ENCODE assay signal across 1 cellular context in the genomic region with DNA sequence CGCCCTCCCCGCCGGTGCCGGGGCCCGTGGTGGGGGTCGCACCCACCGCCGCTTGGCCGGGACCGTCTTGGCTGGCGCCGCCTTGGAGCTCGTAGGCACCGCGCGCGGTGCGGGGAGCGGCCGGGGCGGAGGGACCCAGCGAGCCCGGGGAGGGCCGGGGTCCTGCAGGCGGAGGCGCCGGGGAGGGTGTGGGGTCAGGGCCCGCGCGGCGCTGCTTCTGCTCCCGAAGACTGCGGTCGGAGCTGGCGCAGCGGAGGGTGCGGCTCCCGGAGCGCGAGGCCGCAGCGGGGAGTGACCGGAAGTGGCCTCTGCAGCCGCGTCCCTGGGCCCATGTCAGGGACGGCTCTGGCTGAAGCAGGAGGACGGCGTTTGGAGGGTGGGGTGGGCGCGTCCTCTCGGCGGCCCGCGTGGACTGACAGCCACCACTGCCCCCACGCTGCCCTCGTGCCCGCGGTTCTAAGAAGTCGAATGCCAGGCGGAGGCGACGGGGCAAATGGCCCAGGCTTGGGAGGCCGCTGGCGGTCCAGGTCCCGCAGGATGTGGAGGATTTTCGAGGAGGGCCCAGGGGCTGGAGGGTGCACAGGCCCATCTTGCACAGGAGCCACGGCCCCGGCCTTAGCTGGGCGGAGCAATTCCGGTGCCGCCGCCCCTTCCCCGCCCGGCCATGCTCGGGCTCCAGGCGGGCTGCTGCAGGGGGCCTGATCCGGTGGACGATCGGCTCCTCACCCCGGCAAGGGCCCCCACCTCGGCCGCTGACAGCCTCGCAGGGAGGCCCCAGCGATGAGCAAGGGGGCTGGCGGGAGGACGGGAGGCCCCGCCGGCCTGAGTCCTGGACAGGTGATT.
TF ChIP-seq lines count a peak whose summit lies in the region.

No MANE protein-coding gene starts in this region.

TF ChIP-seq in HepG2, 621 proteins besides CTCF, POLR2A, EP300 and RAD21 (continues in another document):
- TF ChIP-seq NFE2L2 (IDR thresholded peaks at IDR 0.05; ENCODE audit: low read length) (no peak), FOXA1 (IDR thresholded peaks at IDR 0.05) (no peak), FOXA1 (CRISPR knock-in tag; IDR thresholded peaks at IDR 0.05) (no peak), ZNF552 (CRISPR knock-in tag; IDR thresholded peaks at IDR 0.05; ENCODE audit: borderline replicate concordance) (0 out of 2 replicates have a peak, but pooled peaks have one; percentile 48), ZNF749 (CRISPR knock-in tag; IDR thresholded peaks at IDR 0.05; ENCODE audit: borderline replicate concordance) (peak; percentile 70; the same call in 1 of the 2 replicates), ZBTB1 (CRISPR knock-in tag; IDR thresholded peaks at IDR 0.05; ENCODE audit: borderline replicate concordance) (no peak), KDM2A (CRISPR knock-in tag; IDR thresholded peaks at IDR 0.05; ENCODE audit: borderline replicate concordance, low read depth) (peak; percentile 80), MTA3 (CRISPR knock-in tag; IDR thresholded peaks at IDR 0.05) (no peak), ZNF660 (CRISPR knock-in tag; IDR thresholded peaks at IDR 0.05; ENCODE audit: borderline replicate concordance, low read depth) (no peak), ZNF468 (CRISPR knock-in tag; IDR thresholded peaks at IDR 0.05) (no peak), ZNF777 (CRISPR knock-in tag; IDR thresholded peaks at IDR 0.05) (peak; percentile 61), TEAD3 (CRISPR knock-in tag; optimal IDR thresholded peaks at IDR 0.05; ENCODE audit: borderline replicate concordance) (no peak), ZNF570 (CRISPR knock-in tag; IDR thresholded peaks at IDR 0.05; ENCODE audit: borderline replicate concordance) (no peak), TGIF2 (CRISPR knock-in tag; IDR thresholded peaks at IDR 0.05) (no peak), ZNF367 (CRISPR knock-in tag; IDR thresholded peaks at IDR 0.05; ENCODE audit: borderline replicate concordance) (no peak), CBX2 (IDR thresholded peaks at IDR 0.05; ENCODE audit: low read depth, low read length) (no peak), CBX2 (CRISPR knock-in tag; IDR thresholded peaks at IDR 0.05; ENCODE audit: low read depth) (no peak; the same call in 1 of the 2 replicates), ZNF33B (CRISPR knock-in tag; IDR thresholded peaks at IDR 0.05) (peak; percentile 90), AGO2 (optimal IDR thresholded peaks at IDR 0.05; ENCODE audit: low read depth, low read length) (no peak), MLLT10 (CRISPR knock-in tag; IDR thresholded peaks at IDR 0.05) (no peak), POLR2AphosphoS5 (IDR thresholded peaks at IDR 0.05; ENCODE audit: low read depth, low read length) (peak; percentile 52; the same call in 1 of the 2 replicates), ASH2L (IDR thresholded peaks at IDR 0.05; ENCODE audit: insufficient read length, low read depth, low read length) (peak; percentile 81), ELF3 (CRISPR knock-in tag; IDR thresholded peaks at IDR 0.05) (peak; percentile 9; the same call in 1 of the 2 replicates), ZNF143 (CRISPR knock-in tag; IDR thresholded peaks at IDR 0.05) (no peak), EZH2 (conservative IDR thresholded peaks at IDR 0.05; ENCODE audit: low read depth, low read length) (no peak), PHF5A (CRISPR knock-in tag; IDR thresholded peaks at IDR 0.05; ENCODE audit: low read depth, unreplicated experiment) (no peak), FOXJ3 (CRISPR knock-in tag; IDR thresholded peaks at IDR 0.05; ENCODE audit: borderline replicate concordance) (peak; percentile 36; the same call in 1 of the 2 replicates), RFXAP (CRISPR knock-in tag; IDR thresholded peaks at IDR 0.05; ENCODE audit: borderline replicate concordance) (peak; percentile 21; the same call in 1 of the 2 replicates), FOXO1 (CRISPR knock-in tag; IDR thresholded peaks at IDR 0.05) (no peak)
- TF ChIP-seq, protein P1, sequence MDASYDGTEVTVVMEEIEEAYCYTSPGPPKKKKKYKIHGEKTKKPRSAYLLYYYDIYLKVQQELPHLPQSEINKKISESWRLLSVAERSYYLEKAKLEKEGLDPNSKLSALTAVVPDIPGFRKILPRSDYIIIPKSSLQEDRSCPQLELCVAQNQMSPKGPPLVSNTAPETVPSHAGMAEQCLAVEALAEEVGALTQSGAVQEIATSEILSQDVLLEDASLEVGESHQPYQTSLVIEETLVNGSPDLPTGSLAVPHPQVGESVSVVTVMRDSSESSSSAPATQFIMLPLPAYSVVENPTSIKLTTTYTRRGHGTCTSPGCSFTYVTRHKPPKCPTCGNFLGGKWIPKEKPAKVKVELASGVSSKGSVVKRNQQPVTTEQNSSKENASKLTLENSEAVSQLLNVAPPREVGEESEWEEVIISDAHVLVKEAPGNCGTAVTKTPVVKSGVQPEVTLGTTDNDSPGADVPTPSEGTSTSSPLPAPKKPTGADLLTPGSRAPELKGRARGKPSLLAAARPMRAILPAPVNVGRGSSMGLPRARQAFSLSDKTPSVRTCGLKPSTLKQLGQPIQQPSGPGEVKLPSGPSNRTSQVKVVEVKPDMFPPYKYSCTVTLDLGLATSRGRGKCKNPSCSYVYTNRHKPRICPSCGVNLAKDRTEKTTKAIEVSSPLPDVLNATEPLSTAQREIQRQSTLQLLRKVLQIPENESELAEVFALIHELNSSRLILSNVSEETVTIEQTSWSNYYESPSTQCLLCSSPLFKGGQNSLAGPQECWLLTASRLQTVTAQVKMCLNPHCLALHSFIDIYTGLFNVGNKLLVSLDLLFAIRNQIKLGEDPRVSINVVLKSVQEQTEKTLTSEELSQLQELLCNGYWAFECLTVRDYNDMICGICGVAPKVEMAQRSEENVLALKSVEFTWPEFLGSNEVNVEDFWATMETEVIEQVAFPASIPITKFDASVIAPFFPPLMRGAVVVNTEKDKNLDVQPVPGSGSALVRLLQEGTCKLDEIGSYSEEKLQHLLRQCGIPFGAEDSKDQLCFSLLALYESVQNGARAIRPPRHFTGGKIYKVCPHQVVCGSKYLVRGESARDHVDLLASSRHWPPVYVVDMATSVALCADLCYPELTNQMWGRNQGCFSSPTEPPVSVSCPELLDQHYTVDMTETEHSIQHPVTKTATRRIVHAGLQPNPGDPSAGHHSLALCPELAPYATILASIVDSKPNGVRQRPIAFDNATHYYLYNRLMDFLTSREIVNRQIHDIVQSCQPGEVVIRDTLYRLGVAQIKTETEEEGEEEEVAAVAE (CRISPR knock-in tag; IDR thresholded peaks at IDR 0.05; ENCODE audit: borderline replicate concordance): peak; percentile 56; the same call in 1 of the 2 replicates
- TF ChIP-seq, protein P2, sequence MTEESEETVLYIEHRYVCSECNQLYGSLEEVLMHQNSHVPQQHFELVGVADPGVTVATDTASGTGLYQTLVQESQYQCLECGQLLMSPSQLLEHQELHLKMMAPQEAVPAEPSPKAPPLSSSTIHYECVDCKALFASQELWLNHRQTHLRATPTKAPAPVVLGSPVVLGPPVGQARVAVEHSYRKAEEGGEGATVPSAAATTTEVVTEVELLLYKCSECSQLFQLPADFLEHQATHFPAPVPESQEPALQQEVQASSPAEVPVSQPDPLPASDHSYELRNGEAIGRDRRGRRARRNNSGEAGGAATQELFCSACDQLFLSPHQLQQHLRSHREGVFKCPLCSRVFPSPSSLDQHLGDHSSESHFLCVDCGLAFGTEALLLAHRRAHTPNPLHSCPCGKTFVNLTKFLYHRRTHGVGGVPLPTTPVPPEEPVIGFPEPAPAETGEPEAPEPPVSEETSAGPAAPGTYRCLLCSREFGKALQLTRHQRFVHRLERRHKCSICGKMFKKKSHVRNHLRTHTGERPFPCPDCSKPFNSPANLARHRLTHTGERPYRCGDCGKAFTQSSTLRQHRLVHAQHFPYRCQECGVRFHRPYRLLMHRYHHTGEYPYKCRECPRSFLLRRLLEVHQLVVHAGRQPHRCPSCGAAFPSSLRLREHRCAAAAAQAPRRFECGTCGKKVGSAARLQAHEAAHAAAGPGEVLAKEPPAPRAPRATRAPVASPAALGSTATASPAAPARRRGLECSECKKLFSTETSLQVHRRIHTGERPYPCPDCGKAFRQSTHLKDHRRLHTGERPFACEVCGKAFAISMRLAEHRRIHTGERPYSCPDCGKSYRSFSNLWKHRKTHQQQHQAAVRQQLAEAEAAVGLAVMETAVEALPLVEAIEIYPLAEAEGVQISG (CRISPR knock-in tag; IDR thresholded peaks at IDR 0.05): peak; percentile 82
- TF ChIP-seq, protein P3, sequence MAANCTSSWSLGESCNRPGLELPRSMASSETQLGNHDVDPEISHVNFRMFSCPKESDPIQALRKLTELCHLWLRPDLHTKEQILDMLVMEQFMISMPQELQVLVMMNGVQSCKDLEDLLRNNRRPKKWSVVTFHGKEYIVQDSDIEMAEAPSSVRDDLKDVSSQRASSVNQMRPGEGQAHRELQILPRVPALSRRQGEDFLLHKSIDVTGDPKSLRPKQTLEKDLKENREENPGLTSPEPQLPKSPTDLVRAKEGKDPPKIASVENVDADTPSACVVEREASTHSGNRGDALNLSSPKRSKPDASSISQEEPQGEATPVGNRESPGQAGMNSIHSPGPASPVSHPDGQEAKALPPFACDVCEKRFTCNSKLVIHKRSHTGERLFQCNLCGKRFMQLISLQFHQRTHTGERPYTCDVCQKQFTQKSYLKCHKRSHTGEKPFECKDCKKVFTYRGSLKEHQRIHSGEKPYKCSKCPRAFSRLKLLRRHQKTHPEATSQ (CRISPR knock-in tag; IDR thresholded peaks at IDR 0.05; ENCODE audit: borderline replicate concordance): peak; percentile 54; the same call in 1 of the 2 replicates
- TF ChIP-seq, protein P4, sequence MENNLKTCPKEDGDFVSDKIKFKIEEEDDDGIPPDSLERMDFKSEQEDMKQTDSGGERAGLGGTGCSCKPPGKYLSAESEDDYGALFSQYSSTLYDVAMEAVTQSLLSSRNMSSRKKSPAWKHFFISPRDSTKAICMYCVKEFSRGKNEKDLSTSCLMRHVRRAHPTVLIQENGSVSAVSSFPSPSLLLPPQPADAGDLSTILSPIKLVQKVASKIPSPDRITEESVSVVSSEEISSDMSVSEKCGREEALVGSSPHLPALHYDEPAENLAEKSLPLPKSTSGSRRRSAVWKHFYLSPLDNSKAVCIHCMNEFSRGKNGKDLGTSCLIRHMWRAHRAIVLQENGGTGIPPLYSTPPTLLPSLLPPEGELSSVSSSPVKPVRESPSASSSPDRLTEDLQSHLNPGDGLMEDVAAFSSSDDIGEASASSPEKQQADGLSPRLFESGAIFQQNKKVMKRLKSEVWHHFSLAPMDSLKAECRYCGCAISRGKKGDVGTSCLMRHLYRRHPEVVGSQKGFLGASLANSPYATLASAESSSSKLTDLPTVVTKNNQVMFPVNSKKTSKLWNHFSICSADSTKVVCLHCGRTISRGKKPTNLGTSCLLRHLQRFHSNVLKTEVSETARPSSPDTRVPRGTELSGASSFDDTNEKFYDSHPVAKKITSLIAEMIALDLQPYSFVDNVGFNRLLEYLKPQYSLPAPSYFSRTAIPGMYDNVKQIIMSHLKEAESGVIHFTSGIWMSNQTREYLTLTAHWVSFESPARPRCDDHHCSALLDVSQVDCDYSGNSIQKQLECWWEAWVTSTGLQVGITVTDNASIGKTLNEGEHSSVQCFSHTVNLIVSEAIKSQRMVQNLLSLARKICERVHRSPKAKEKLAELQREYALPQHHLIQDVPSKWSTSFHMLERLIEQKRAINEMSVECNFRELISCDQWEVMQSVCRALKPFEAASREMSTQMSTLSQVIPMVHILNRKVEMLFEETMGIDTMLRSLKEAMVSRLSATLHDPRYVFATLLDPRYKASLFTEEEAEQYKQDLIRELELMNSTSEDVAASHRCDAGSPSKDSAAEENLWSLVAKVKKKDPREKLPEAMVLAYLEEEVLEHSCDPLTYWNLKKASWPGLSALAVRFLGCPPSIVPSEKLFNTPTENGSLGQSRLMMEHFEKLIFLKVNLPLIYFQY (CRISPR knock-in tag; IDR thresholded peaks at IDR 0.05; ENCODE audit: borderline replicate concordance): peak; percentile 65; the same call in 1 of the 2 replicates
- TF ChIP-seq, protein P5, sequence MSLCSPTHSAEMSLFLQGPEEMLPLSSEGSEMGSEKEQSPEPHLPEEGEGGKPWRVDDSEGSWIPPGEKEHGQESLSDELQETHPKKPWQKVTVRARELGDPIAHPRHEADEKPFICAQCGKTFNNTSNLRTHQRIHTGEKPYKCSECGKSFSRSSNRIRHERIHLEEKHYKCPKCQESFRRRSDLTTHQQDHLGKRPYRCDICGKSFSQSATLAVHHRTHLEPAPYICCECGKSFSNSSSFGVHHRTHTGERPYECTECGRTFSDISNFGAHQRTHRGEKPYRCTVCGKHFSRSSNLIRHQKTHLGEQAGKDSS (CRISPR knock-in tag; IDR thresholded peaks at IDR 0.05; ENCODE audit: borderline replicate concordance, low read depth): peak; percentile 67; the same call in 1 of the 2 replicates
- TF ChIP-seq, protein P6, sequence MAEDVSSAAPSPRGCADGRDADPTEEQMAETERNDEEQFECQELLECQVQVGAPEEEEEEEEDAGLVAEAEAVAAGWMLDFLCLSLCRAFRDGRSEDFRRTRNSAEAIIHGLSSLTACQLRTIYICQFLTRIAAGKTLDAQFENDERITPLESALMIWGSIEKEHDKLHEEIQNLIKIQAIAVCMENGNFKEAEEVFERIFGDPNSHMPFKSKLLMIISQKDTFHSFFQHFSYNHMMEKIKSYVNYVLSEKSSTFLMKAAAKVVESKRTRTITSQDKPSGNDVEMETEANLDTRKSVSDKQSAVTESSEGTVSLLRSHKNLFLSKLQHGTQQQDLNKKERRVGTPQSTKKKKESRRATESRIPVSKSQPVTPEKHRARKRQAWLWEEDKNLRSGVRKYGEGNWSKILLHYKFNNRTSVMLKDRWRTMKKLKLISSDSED (CRISPR knock-in tag; IDR thresholded peaks at IDR 0.05): peak; percentile 52; the same call in 1 of the 2 replicates
- TF ChIP-seq, protein P7, sequence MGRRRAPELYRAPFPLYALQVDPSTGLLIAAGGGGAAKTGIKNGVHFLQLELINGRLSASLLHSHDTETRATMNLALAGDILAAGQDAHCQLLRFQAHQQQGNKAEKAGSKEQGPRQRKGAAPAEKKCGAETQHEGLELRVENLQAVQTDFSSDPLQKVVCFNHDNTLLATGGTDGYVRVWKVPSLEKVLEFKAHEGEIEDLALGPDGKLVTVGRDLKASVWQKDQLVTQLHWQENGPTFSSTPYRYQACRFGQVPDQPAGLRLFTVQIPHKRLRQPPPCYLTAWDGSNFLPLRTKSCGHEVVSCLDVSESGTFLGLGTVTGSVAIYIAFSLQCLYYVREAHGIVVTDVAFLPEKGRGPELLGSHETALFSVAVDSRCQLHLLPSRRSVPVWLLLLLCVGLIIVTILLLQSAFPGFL (CRISPR knock-in tag; IDR thresholded peaks at IDR 0.05): no peak
- TF ChIP-seq, protein P8, sequence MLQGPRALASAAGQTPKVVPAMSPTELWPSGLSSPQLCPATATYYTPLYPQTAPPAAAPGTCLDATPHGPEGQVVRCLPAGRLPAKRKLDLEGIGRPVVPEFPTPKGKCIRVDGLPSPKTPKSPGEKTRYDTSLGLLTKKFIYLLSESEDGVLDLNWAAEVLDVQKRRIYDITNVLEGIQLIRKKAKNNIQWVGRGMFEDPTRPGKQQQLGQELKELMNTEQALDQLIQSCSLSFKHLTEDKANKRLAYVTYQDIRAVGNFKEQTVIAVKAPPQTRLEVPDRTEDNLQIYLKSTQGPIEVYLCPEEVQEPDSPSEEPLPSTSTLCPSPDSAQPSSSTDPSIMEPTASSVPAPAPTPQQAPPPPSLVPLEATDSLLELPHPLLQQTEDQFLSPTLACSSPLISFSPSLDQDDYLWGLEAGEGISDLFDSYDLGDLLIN (CRISPR knock-in tag; IDR thresholded peaks at IDR 0.05; ENCODE audit: borderline replicate concordance): no peak
